ENCODE assay signal across 17 cellular contexts in genomic region chr20:3494218-3494617, GRCh38.
"Had no signal": no experiment of that assay in that cellular context is flagged by ENCODE, and none has a peak within 500 bp of the region (broad histone marks: within the 10 kb centered on the region; RNA-seq: fewer than 3 reads in every experiment).

No MANE protein-coding gene starts in this region.

- H3K27ac ChIP-seq: epithelial cell of prostate, thyroid gland had no signal

- H3K27me3 Mint-ChIP-seq: activated naive CD8-positive, alpha-beta T cell treated with anti-CD3 and anti-CD28 coated beads, Interleukin-2, amount 50 U/mL, for 24 hours; activated T-helper 17 cell treated with anti-CD3 and anti-CD28 coated beads, Interleukin-2, amount 50 U/mL, for 72 hours; dendritic cell treated with granulocyte-macrophage colony-stimulating factor and Interleukin-4, amounts not matched to agents 40 ng/mL and 50 ng/mL, for 4 days; stimulated activated naive B cell treated with anti-CD40 and anti-IgM and Interleukin-4, amounts not matched to agents 10 μg/mL and 1 μg/mL and 100 μg/mL, for 72 hours had no signal

- H3K27ac Mint-ChIP-seq: activated naive CD4-positive, alpha-beta T cell treated with anti-CD3 and anti-CD28 coated beads for 36 hours; activated naive CD8-positive, alpha-beta T cell treated with anti-CD3 and anti-CD28 coated beads, Interleukin-2, amount 50 U/mL, for 24 hours; activated T-helper 17 cell treated with anti-CD3 and anti-CD28 coated beads, Interleukin-2, amount 50 U/mL, for 72 hours; dendritic cell treated with granulocyte-macrophage colony-stimulating factor and Interleukin-4, amounts not matched to agents 40 ng/mL and 50 ng/mL, for 4 days; immature natural killer cell; nephron; stimulated activated naive B cell treated with anti-CD40 and anti-IgM and Interleukin-4, amounts not matched to agents 10 μg/mL and 1 μg/mL and 100 μg/mL, for 72 hours had no signal

- H3K4me1 Mint-ChIP-seq: activated naive CD8-positive, alpha-beta T cell treated with anti-CD3 and anti-CD28 coated beads, Interleukin-2, amount 50 U/mL, for 24 hours; nephron had no signal

- H3K27me3 ChIP-seq: thyroid gland had no signal

- H3K4me3 ChIP-seq: thyroid gland had no signal

- H3K36me3 ChIP-seq: thyroid gland had no signal

- DNase-seq: activated naive CD4-positive, alpha-beta T cell treated with anti-CD3 and anti-CD28 coated beads for 36 hours; activated naive CD8-positive, alpha-beta T cell treated with anti-CD3 and anti-CD28 coated beads, Interleukin-2, amount 50 U/mL, for 24 hours; activated T-cell treated with anti-CD3 and anti-CD28 coated beads for 4 hours; aorta; effector memory CD4-positive, alpha-beta T cell; head of caudate nucleus; immature natural killer cell; nucleus accumbens; posterior cingulate gyrus; stimulated activated CD4-positive, alpha-beta T cell treated with anti-CD3 and anti-CD28 coated beads, Interleukin-15, amount 100 ng/mL, for 24 hours; stimulated activated CD4-positive, alpha-beta T cell treated with anti-CD3 and anti-CD28 coated beads, Interleukin-4, amount 100 ng/mL, for 1 hour; stimulated activated naive B cell treated with anti-CD40 and anti-IgM and Interleukin-4, amounts not matched to agents 10 μg/mL and 1 μg/mL and 100 μg/mL, for 72 hours; thyroid gland had no signal

- H3K4me3 Mint-ChIP-seq: activated naive CD4-positive, alpha-beta T cell treated with anti-CD3 and anti-CD28 coated beads for 36 hours; activated naive CD8-positive, alpha-beta T cell treated with anti-CD3 and anti-CD28 coated beads, Interleukin-2, amount 50 U/mL, for 24 hours; activated T-helper 17 cell treated with anti-CD3 and anti-CD28 coated beads, Interleukin-2, amount 50 U/mL, for 72 hours; dendritic cell treated with granulocyte-macrophage colony-stimulating factor and Interleukin-4, amounts not matched to agents 40 ng/mL and 50 ng/mL, for 4 days; immature natural killer cell; nephron; stimulated activated naive B cell treated with anti-CD40 and anti-IgM and Interleukin-4, amounts not matched to agents 10 μg/mL and 1 μg/mL and 100 μg/mL, for 72 hours had no signal

- H3K9me3 ChIP-seq: thyroid gland had no signal

- H3K9me3 Mint-ChIP-seq: activated T-helper 17 cell treated with anti-CD3 and anti-CD28 coated beads, Interleukin-2, amount 50 U/mL, for 72 hours; dendritic cell treated with granulocyte-macrophage colony-stimulating factor and Interleukin-4, amounts not matched to agents 40 ng/mL and 50 ng/mL, for 4 days had no signal
